ENCODE assay signal across 10 cellular contexts in the genomic region with DNA sequence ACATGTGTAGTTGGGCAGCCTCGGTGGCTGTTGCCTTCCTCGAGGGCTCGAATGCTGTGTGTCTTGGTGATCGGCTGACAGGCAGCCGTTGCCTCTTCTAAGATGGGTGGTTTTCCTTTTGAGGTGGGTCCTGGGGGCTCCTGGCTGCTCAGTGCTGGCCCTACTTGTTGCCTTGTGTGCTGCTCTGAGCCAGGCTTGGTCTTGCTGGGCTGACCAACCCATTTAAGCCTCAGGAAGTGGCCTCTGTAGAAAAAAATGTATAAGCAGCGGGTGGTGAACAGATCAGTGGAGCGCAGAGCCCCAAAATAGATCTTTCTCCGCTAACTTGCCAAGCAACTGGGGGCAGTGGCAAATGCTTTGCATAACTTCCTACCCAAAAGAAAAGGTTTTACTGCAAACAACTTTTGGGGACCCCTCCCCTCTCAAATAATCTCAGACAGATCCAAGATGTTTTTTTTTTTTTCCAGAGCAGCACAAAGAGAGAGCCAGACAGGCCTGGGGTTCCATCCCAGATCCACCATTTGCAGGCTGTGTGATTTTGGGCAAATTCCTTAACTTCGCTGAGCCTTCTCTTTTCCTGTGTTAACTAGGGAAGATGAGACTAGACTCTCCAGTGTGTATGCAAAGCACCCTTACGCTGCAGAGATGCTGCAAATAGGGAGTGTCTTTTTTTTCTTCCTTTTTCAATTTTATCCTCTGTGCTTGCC. TPM values are rescaled to one million over a fixed set of nuclear protein-coding genes. Genes with fewer than 3 reads are reported as not detected.
A peak's percentile ranks its signal among the peaks of the same experiment; 100 is the strongest.
DNase-seq lines count a peak whose midpoint lies in the region; ATAC-seq and TF ChIP-seq lines count a peak whose summit lies in the region.
"Had no signal": no experiment of that assay in that cellular context is flagged by ENCODE, and none has a peak within 500 bp of the region (broad histone marks: within the 10 kb centered on the region; RNA-seq: fewer than 3 reads in every experiment).

No MANE protein-coding gene starts in this region.

- no peaks in the 10 kb centered on the region for H3K27me3 Mint-ChIP-seq in activated B cell treated with CpG ODN at 0.5 μM for 24 hours

- no peaks in the 10 kb centered on the region for H3K27me3 ChIP-seq in BLaER1
- no peaks in the 10 kb centered on the region for H3K27me3 ChIP-seq in left ventricle myocardium inferior (ENCODE audit: low read depth)
- peaks cover 0 to 4% of the 10 kb centered on the region in 2 donors for H3K27me3 ChIP-seq in tibial artery
- H3K27me3 ChIP-seq: ovary had no signal

- H3K27ac Mint-ChIP-seq in activated B cell treated with CpG ODN at 0.5 μM for 24 hours: peak overlapping the region; percentile 97

- no peaks in the 10 kb centered on the region for H3K9me3 Mint-ChIP-seq in activated B cell treated with CpG ODN at 0.5 μM for 24 hours

- H3K4me2 ChIP-seq in BLaER1: peak overlapping the region; percentile 90

- DNase-seq in activated B cell treated with CpG ODN at 0.5 μM for 24 hours: peak; percentile 52
- DNase-seq in superior temporal gyrus (ENCODE audit: extremely low spot score): no peak
- DNase-seq in left ventricle myocardium inferior: no peak
- no peak for DNase-seq in SW 1271 (lab: John Stamatoyannopoulos, UW)
- no peak for DNase-seq in tibial artery
- DNase-seq: ovary had no signal

- peak overlapping the region; percentile 53 for H3K4me3 ChIP-seq in BLaER1
- no peak overlapping the region for H3K4me3 ChIP-seq in left ventricle myocardium inferior
- H3K4me3 ChIP-seq in tibial artery: no peak overlapping the region
- H3K4me3 ChIP-seq: ovary had no signal

- no peaks in the 10 kb centered on the region for H3K36me3 ChIP-seq in BLaER1
- no peaks in the 10 kb centered on the region for H3K36me3 ChIP-seq in left ventricle myocardium inferior
- H3K36me3 ChIP-seq in tibial artery: no peaks in the 10 kb centered on the region
- H3K36me3 ChIP-seq: ovary had no signal

- H3K9me3 ChIP-seq in BLaER1: peaks cover 4% of the 10 kb centered on the region; the same call in 1 of the 2 replicates
- H3K9me3 ChIP-seq in left ventricle myocardium inferior (replicated peaks): peaks cover 6% of the 10 kb centered on the region
- H3K9me3 ChIP-seq in tibial artery: no peaks in the 10 kb centered on the region
- H3K9me3 ChIP-seq: ovary had no signal

- H3K9ac ChIP-seq in BLaER1: peak overlapping the region; percentile 82

- H3K4me1 ChIP-seq in BLaER1: peaks cover 98% of the 10 kb centered on the region
- no peaks in the 10 kb centered on the region for H3K4me1 ChIP-seq in left ventricle myocardium inferior
- H3K4me1 ChIP-seq in tibial artery: no peaks in the 10 kb centered on the region

- POLR2A ChIA-PET in activated B cell treated with CpG ODN at 0.5 μM for 24 hours (lab: Charles Lee): interaction anchor here (0.8 to 9.1 kb wide), 14 partner anchors 9 to 125 kb away, joined by 3 to 160 read pairs (median 24); a partner anchor contains a TSS

- peaks cover 99% of the 10 kb centered on the region for H3K4me1 Mint-ChIP-seq in activated B cell treated with CpG ODN at 0.5 μM for 24 hours

- no peak for TF ChIP-seq CTCF in activated B cell treated with CpG ODN at 0.5 μM for 24 hours (IDR thresholded peaks at IDR 0.05)
- TF ChIP-seq CTCF in left ventricle myocardium inferior (IDR thresholded peaks at IDR 0.05; ENCODE audit: borderline replicate concordance): no peak
- TF ChIP-seq CTCF in tibial artery (IDR thresholded peaks at IDR 0.05): no peak

- intact Hi-C loops in activated B cell treated with CpG ODN at 0.5 μM for 24 hours (cut with micrococcal nuclease): loop anchor here (1.0 to 10.0 kb wide), 6 partner anchors 12 to 317 kb away; no protein-coding TSS in a partner anchor
- intact Hi-C loops in left ventricle myocardium inferior (cut with micrococcal nuclease): no loop called here
- intact Hi-C loops in tibial artery (cut with DNase I; ENCODE audit: low total_unique reads): no loop called here

- H4K20me1 ChIP-seq in BLaER1: no peaks in the 10 kb centered on the region

- ATAC-seq in HG03064 (IDR thresholded peaks at IDR 0.05; ENCODE audit: low read depth, unreplicated experiment): peak; percentile 50
- peak; percentile 29 for ATAC-seq in activated B cell treated with CpG ODN at 0.5 μM for 24 hours (ENCODE audit: low read depth)

- CTCF ChIA-PET in activated B cell treated with CpG ODN at 0.5 μM for 24 hours (lab: Charles Lee): interaction anchor here (1.0 to 2.5 kb wide), 3 partner anchors 12 to 42 kb away, joined by 3 to 10 read pairs (median 8); a partner anchor contains a TSS

- peak overlapping the region; percentile 92 for H3K27ac ChIP-seq in BLaER1
- H3K27ac ChIP-seq in left ventricle myocardium inferior (replicated peaks): no peak overlapping the region
- no peak overlapping the region for H3K27ac ChIP-seq in tibial artery
- H3K27ac ChIP-seq: C4-2B, ovary had no signal

- TF ChIP-seq POLR2A in GM19193 (IDR thresholded peaks at IDR 0.05; ENCODE audit: extremely low read depth, insufficient read depth, insufficient read length): peak; percentile 78

- H3K36me3 Mint-ChIP-seq in activated B cell treated with CpG ODN at 0.5 μM for 24 hours (ENCODE audit: low read depth): peaks cover 47% of the 10 kb centered on the region

- peak overlapping the region; percentile 82 for H3K4me3 Mint-ChIP-seq in activated B cell treated with CpG ODN at 0.5 μM for 24 hours

RNA-seq across cellular contexts. Expression of a gene that starts 42.5 kb away (rescaled TPM):
- total RNA-seq in activated B cell treated with CpG ODN at 0.5 μM for 24 hours: 449 and 525 TPM in 2 replicates
- 5.6 TPM for total RNA-seq in left ventricle myocardium inferior

Comparison
In these comparisons a context has a peak if more than half of its experiments do, and no peak if none do; other contexts are left out.
1. RNA of a gene that starts 42.5 kb away (total RNA-seq): 449 to 525 TPM in activated B cell treated with CpG ODN at 0.5 μM for 24 hours; 5.6 TPM in left ventricle myocardium inferior (single experiment); every median in the first group is over 10 times any median in the second.